ENCODE assay signal across 18 cellular contexts in genomic region chr3:188234172-188234571, GRCh38.
DNase-seq lines count a peak whose midpoint lies in the region; ATAC-seq and TF ChIP-seq lines count a peak whose summit lies in the region.
"Had no signal": no experiment of that assay in that cellular context is flagged by ENCODE, and none has a peak within 500 bp of the region (broad histone marks: within the 10 kb centered on the region; RNA-seq: fewer than 3 reads in every experiment).

No MANE protein-coding gene starts in this region.

- CTCF ChIA-PET in activated CD4-positive, alpha-beta T cell treated with anti-CD3 and anti-CD28 coated beads for 36 hours (lab: Charles Lee), result interaction anchor here (1.1 kb wide), 1 partner anchor 20 kb away, joined by 3 read pairs; no protein-coding TSS in a partner anchor

- peaks cover 9% of the 10 kb centered on the region for H3K36me3 Mint-ChIP-seq in activated CD4-positive, alpha-beta T cell treated with anti-CD3 and anti-CD28 coated beads for 36 hours (ENCODE audit: low read depth)

- H3K4me3 ChIP-seq in esophagus squamous epithelium, result no peak overlapping the region
- no peak overlapping the region for H3K4me3 ChIP-seq in psoas muscle
- H3K4me3 ChIP-seq: prostate gland, testis had no signal

- H3K4me1 Mint-ChIP-seq in activated CD4-positive, alpha-beta T cell treated with anti-CD3 and anti-CD28 coated beads for 36 hours, result peaks cover 24% of the 10 kb centered on the region

- H3K27me3 Mint-ChIP-seq in activated CD4-positive, alpha-beta T cell treated with anti-CD3 and anti-CD28 coated beads for 36 hours, result no peaks in the 10 kb centered on the region

- H3K4me3 Mint-ChIP-seq in activated CD4-positive, alpha-beta T cell treated with anti-CD3 and anti-CD28 coated beads for 36 hours, result no peak overlapping the region

- H3K27me3 ChIP-seq in esophagus squamous epithelium (no peaks in the 10 kb centered on the region), psoas muscle (ENCODE audit: insufficient read depth in 3 of 3, low read length in 2 of 3) (no peaks in the 10 kb centered on the region)
- H3K27me3 ChIP-seq: testis had no signal

- H3K27ac Mint-ChIP-seq in activated CD4-positive, alpha-beta T cell treated with anti-CD3 and anti-CD28 coated beads for 36 hours, result no peak overlapping the region
- H3K27ac Mint-ChIP-seq: activated naive CD4-positive, alpha-beta T cell treated with anti-CD3 and anti-CD28 coated beads, Interleukin-2, amount 50 U/mL, for 72 hours had no signal

- 93 to 95% methylated on average over 4 of the region's 4 CpGs for WGBS in esophagus squamous epithelium, 2 donors
- 95 to 96% (median 96%) methylated on average over 4 of the region's 4 CpGs for WGBS in psoas muscle, 3 donors

- POLR2A ChIA-PET in activated CD4-positive, alpha-beta T cell treated with anti-CD3 and anti-CD28 coated beads for 36 hours (lab: Charles Lee), result interaction anchor here (1.2 kb wide), 1 partner anchor 50 kb away, joined by 4 read pairs; no protein-coding TSS in a partner anchor

- intact Hi-C loops in esophagus squamous epithelium (cut with DNase I) (no loop called here), psoas muscle (cut with DNase I) (loop anchor here in 1 of 2 donors (5.0 kb wide), 1 partner anchor 33 kb away; no protein-coding TSS in a partner anchor), left colon (cut with DNase I, micrococcal nuclease) (no loop called here)
- intact Hi-C loops in activated CD4-positive, alpha-beta T cell treated with anti-CD3 and anti-CD28 coated beads for 36 hours (cut with DNase I, micrococcal nuclease), result no loop called here

- DNase-seq in AG20443 (ENCODE audit: low spot score), result peak; percentile 62
- DNase-seq in LHCN-M2 (ENCODE audit: low read depth), result peak; percentile 75
- no peak for DNase-seq in esophagus squamous epithelium (lab: John Stamatoyannopoulos, UW)
- no peak for DNase-seq in psoas muscle
- DNase-seq in activated CD4-positive, alpha-beta T cell treated with anti-CD3 and anti-CD28 coated beads for 36 hours, result no peak
- no peak for DNase-seq in NCI-H345 (lab: John Stamatoyannopoulos, UW)
- DNase-seq in cerebellum (ENCODE audit: low spot score), result no peak
- DNase-seq in left colon, result no peak
- DNase-seq: activated CD4-positive, alpha-beta T cell treated with anti-CD3 and anti-CD28 coated beads for 48 hours; Calu3; GOT3; islet precursor cell; NCI-H1048; NCI-H2171; stimulated activated CD4-positive, alpha-beta T cell treated with anti-CD3 and anti-CD28 coated beads, Interleukin-1b, Interleukin-23, amount 100 ng/mL, for 48 hours; testis had no signal

- H3K36me3 ChIP-seq in esophagus squamous epithelium (peaks cover 0 to 13% (median 0%) of the 10 kb centered on the region in 3 donors), psoas muscle (ENCODE audit: insufficient read depth in 1 of 2, low read depth in 1 of 2) (no peaks in the 10 kb centered on the region)
- H3K36me3 ChIP-seq: prostate gland had no signal

- no peaks in the 10 kb centered on the region for H3K9me3 Mint-ChIP-seq in activated CD4-positive, alpha-beta T cell treated with anti-CD3 and anti-CD28 coated beads for 36 hours (ENCODE audit: low read depth)

- no peak for TF ChIP-seq POLR2A in esophagus squamous epithelium (IDR thresholded peaks at IDR 0.05)

- H3K9me3 ChIP-seq in esophagus squamous epithelium (no peaks in the 10 kb centered on the region), psoas muscle (no peaks in the 10 kb centered on the region)
- H3K9me3 ChIP-seq: prostate gland, testis had no signal

- H3K27ac ChIP-seq in esophagus squamous epithelium (peak overlapping the region in 3 of 4 donors; percentile 33 to 72 (median 67)), psoas muscle (peak overlapping the region; percentile 85)
- H3K27ac ChIP-seq: prostate gland, testis had no signal

- no peak for TF ChIP-seq CTCF in esophagus squamous epithelium (IDR thresholded peaks at IDR 0.05)
- no peak for TF ChIP-seq CTCF in psoas muscle (IDR thresholded peaks at IDR 0.05)

- ATAC-seq in psoas muscle, result no peak
- no peak for ATAC-seq in activated CD4-positive, alpha-beta T cell treated with anti-CD3 and anti-CD28 coated beads for 36 hours
- ATAC-seq in left colon, result no peak
- ATAC-seq: activated naive CD4-positive, alpha-beta T cell treated with anti-CD3 and anti-CD28 coated beads, Interleukin-2, amount 50 U/mL, for 72 hours had no signal

- peaks cover 0 to 31% (median 0%) of the 10 kb centered on the region in 3 donors for H3K4me1 ChIP-seq in esophagus squamous epithelium
- peaks cover 42% of the 10 kb centered on the region for H3K4me1 ChIP-seq in psoas muscle
- H3K4me1 ChIP-seq: prostate gland, testis had no signal

Comparison
In these comparisons a context has a peak if more than half of its experiments do, and no peak if none do; other contexts are left out.
1. DNase-seq: peak in AG20443 (single experiment) and LHCN-M2 (single experiment); none in esophagus squamous epithelium (single experiment), psoas muscle (0 of 2), activated CD4-positive, alpha-beta T cell treated with anti-CD3 and anti-CD28 coated beads for 36 hours (single experiment), NCI-H345 (single experiment), cerebellum (single experiment) and left colon (0 of 2).